1 cellular context compared by ENCODE assay signal in the genomic region with DNA sequence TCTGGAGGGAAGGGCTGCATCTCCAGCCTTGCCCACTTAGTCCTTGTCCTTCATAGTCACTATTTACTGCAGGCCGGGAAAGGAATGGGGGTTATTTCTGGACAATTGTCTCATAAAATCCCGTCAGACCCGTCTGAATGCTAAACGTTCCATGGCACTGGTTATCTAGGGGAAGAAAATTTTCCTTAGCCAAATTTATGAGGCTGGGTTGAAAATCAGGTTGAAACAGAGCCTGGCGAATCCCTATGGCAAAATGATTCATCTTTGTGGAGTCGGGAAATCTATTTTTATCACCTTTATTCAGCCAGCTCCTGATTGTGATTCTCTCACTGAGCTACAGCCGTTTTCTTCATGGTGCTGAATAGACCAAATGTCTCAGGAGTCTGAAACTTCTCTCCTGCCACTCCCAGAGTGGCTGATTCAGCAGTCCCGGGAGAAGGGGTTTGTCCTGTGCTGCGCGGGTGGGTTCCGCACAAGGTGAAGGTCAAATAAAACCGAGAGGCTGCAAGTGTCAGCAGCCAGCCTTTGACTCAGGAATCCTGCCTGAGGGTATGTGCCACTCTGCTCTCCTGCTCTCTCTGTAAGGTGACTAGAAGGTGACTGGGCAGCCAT.
TF ChIP-seq lines count a peak whose summit lies in the region.

No MANE protein-coding gene starts in this region.

TF ChIP-seq in HepG2, 621 proteins besides CTCF, POLR2A, EP300 and RAD21:
- no peak for TF ChIP-seq ZNF775 (CRISPR knock-in tag; IDR thresholded peaks at IDR 0.05; ENCODE audit: borderline replicate concordance)
- TF ChIP-seq KDM4B (CRISPR knock-in tag; IDR thresholded peaks at IDR 0.05): no peak
- TF ChIP-seq ZNF724P (CRISPR knock-in tag; IDR thresholded peaks at IDR 0.05; ENCODE audit: borderline replicate concordance): no peak
- TF ChIP-seq MIXL1 (CRISPR knock-in tag; IDR thresholded peaks at IDR 0.05): no peak
- no peak for TF ChIP-seq TCF7 (IDR thresholded peaks at IDR 0.05; ENCODE audit: low read depth)
- no peak for TF ChIP-seq TRIM22 (IDR thresholded peaks at IDR 0.05)
- TF ChIP-seq ZNF251 (CRISPR knock-in tag; IDR thresholded peaks at IDR 0.05): no peak
- no peak for TF ChIP-seq ZNF597 (CRISPR knock-in tag; IDR thresholded peaks at IDR 0.05)
- TF ChIP-seq CCAR2 (optimal IDR thresholded peaks at IDR 0.05; ENCODE audit: low read depth, low read length): no peak
- no peak for TF ChIP-seq ZNF512B (CRISPR knock-in tag; IDR thresholded peaks at IDR 0.05; ENCODE audit: borderline replicate concordance)
- no peak for TF ChIP-seq BRCA1 (CRISPR knock-in tag; IDR thresholded peaks at IDR 0.05)
- TF ChIP-seq RXRB (CRISPR knock-in tag; IDR thresholded peaks at IDR 0.05; ENCODE audit: borderline replicate concordance): no peak
- TF ChIP-seq KDM1A (CRISPR knock-in tag; IDR thresholded peaks at IDR 0.05): no peak
- TF ChIP-seq CEBPZ (IDR thresholded peaks at IDR 0.05; ENCODE audit: low read length): no peak
